ENCODE assay signal across 1 cellular context in the genomic region with DNA sequence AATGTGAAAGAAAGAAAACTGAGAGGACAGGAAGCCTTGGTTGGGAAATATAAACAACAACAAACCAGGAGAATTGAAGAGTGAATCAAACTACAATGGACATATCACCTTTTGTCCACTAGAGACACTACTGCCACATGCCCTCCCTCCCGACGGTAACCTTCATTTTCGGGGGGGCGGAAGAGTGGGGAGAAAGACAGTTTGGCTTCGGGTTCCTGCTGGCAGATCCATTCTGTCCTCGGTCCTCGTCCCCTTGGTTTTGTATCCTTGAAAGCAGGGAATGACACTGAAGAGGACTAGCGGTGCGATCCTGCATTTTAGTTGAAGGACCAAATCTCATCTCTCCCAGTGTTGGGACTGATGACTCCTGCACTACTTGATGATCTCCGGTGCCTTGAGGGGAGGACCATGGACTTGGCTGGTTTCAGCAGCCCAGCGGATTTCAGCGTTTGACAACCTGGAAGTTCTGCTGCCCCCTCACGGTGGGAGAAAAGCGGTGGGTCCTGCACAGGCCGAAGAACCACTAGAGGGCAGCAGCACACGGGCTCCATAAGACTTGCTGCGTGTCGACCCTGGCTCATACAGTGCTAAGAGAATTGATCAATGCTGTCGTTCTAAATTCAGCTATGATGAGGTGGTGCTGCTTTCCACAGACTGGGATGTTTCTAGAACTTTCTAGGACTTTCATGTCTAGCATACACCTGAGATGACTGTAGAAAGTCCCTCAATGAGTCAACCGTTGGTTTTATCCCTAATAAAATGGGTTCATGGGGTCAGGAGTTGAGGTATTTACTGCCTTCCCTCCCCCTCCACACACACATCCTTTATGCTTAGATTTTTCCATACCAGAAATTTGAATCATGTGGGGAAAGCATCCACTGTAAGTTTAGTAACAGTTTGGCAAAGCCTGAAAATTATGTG.
A peak's percentile ranks its signal among the peaks of the same experiment; 100 is the strongest.
TF ChIP-seq lines count a peak whose summit lies in the region.

No MANE protein-coding gene starts in this region.

TF ChIP-seq in HepG2, 621 proteins besides CTCF, POLR2A, EP300 and RAD21 (continued from another document and continues in another):
- TF ChIP-seq ZBTB7B (CRISPR knock-in tag; IDR thresholded peaks at IDR 0.05) (peak; percentile 70; the same call in 1 of the 2 replicates), ZNF703 (CRISPR knock-in tag; IDR thresholded peaks at IDR 0.05; ENCODE audit: borderline replicate concordance) (no peak), KMT2B (CRISPR knock-in tag; IDR thresholded peaks at IDR 0.05) (peak; percentile 80), ZBTB20 (CRISPR knock-in tag; IDR thresholded peaks at IDR 0.05; ENCODE audit: borderline replicate concordance, low read depth) (peak; percentile 75; the same call in 1 of the 2 replicates), FOSL2 (CRISPR knock-in tag; IDR thresholded peaks at IDR 0.05) (peak; percentile 49; the same call in 1 of the 2 replicates), JARID2 (CRISPR knock-in tag; IDR thresholded peaks at IDR 0.05; ENCODE audit: insufficient replicate concordance) (peak; percentile 65), SNAPC2 (CRISPR knock-in tag; IDR thresholded peaks at IDR 0.05) (no peak), ZBTB3 (CRISPR knock-in tag; IDR thresholded peaks at IDR 0.05; ENCODE audit: borderline replicate concordance, low read depth) (no peak), GATAD2A (CRISPR knock-in tag; IDR thresholded peaks at IDR 0.05) (peak; percentile 85), ESRRA (CRISPR knock-in tag; IDR thresholded peaks at IDR 0.05; ENCODE audit: low read depth) (no peak; the same call in 1 of the 2 replicates), FOXA3 (CRISPR knock-in tag; IDR thresholded peaks at IDR 0.05) (peak; percentile 45), ZNF772 (CRISPR knock-in tag; IDR thresholded peaks at IDR 0.05) (peak; percentile 75; the same call in 1 of the 2 replicates), PAWR (CRISPR knock-in tag; IDR thresholded peaks at IDR 0.05; ENCODE audit: borderline replicate concordance) (0 out of 2 replicates have a peak, but pooled peaks have one; percentile 45), MTF2 (CRISPR knock-in tag; IDR thresholded peaks at IDR 0.05; ENCODE audit: borderline replicate concordance) (peak; percentile 69; the same call in 1 of the 2 replicates), ZZZ3 (CRISPR knock-in tag; IDR thresholded peaks at IDR 0.05; ENCODE audit: borderline replicate concordance) (0 out of 2 replicates have a peak, but pooled peaks have one; percentile 50), AHR (CRISPR knock-in tag; IDR thresholded peaks at IDR 0.05) (peak; percentile 84), GABPA (IDR thresholded peaks at IDR 0.05; ENCODE audit: low read depth, low read length) (no peak), GABPA (CRISPR knock-in tag; IDR thresholded peaks at IDR 0.05; ENCODE audit: low read depth) (peak; percentile 66), NAIF1 (CRISPR knock-in tag; IDR thresholded peaks at IDR 0.05; ENCODE audit: borderline replicate concordance) (no peak), CC2D1A (CRISPR knock-in tag; IDR thresholded peaks at IDR 0.05) (no peak), TOPORS (CRISPR knock-in tag; IDR thresholded peaks at IDR 0.05) (no peak; the same call in 1 of the 2 replicates), PPARG (CRISPR knock-in tag; conservative IDR thresholded peaks at IDR 0.05) (peak; percentile 18; the same call in 1 of the 2 replicates), ZFX (CRISPR knock-in tag; IDR thresholded peaks at IDR 0.05; ENCODE audit: low read depth) (peak; percentile 64; the same call in 1 of the 2 replicates), ZNF543 (CRISPR knock-in tag; IDR thresholded peaks at IDR 0.05) (0 out of 2 replicates have a peak, but pooled peaks have one; percentile 57), ZMYM4 (CRISPR knock-in tag; IDR thresholded peaks at IDR 0.05) (peak; percentile 91), ZBTB38 (CRISPR knock-in tag; IDR thresholded peaks at IDR 0.05) (peak; percentile 80), ZNF501 (CRISPR knock-in tag; IDR thresholded peaks at IDR 0.05) (peak; percentile 88), ZNF615 (CRISPR knock-in tag; IDR thresholded peaks at IDR 0.05; ENCODE audit: borderline replicate concordance) (no peak), KDM5A (IDR thresholded peaks at IDR 0.05; ENCODE audit: borderline replicate concordance, low read length) (peak; percentile 47; the same call in 1 of the 2 replicates)
- TF ChIP-seq, protein P1, sequence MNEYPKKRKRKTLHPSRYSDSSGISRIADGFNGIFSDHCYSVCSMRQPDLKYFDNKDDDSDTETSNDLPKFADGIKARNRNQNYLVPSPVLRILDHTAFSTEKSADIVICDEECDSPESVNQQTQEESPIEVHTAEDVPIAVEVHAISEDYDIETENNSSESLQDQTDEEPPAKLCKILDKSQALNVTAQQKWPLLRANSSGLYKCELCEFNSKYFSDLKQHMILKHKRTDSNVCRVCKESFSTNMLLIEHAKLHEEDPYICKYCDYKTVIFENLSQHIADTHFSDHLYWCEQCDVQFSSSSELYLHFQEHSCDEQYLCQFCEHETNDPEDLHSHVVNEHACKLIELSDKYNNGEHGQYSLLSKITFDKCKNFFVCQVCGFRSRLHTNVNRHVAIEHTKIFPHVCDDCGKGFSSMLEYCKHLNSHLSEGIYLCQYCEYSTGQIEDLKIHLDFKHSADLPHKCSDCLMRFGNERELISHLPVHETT (CRISPR knock-in tag; conservative IDR thresholded peaks at IDR 0.05), result no peak
- TF ChIP-seq, protein P2, sequence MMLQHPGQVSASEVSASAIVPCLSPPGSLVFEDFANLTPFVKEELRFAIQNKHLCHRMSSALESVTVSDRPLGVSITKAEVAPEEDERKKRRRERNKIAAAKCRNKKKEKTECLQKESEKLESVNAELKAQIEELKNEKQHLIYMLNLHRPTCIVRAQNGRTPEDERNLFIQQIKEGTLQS (CRISPR knock-in tag; IDR thresholded peaks at IDR 0.05), result no peak
- TF ChIP-seq, protein P3, sequence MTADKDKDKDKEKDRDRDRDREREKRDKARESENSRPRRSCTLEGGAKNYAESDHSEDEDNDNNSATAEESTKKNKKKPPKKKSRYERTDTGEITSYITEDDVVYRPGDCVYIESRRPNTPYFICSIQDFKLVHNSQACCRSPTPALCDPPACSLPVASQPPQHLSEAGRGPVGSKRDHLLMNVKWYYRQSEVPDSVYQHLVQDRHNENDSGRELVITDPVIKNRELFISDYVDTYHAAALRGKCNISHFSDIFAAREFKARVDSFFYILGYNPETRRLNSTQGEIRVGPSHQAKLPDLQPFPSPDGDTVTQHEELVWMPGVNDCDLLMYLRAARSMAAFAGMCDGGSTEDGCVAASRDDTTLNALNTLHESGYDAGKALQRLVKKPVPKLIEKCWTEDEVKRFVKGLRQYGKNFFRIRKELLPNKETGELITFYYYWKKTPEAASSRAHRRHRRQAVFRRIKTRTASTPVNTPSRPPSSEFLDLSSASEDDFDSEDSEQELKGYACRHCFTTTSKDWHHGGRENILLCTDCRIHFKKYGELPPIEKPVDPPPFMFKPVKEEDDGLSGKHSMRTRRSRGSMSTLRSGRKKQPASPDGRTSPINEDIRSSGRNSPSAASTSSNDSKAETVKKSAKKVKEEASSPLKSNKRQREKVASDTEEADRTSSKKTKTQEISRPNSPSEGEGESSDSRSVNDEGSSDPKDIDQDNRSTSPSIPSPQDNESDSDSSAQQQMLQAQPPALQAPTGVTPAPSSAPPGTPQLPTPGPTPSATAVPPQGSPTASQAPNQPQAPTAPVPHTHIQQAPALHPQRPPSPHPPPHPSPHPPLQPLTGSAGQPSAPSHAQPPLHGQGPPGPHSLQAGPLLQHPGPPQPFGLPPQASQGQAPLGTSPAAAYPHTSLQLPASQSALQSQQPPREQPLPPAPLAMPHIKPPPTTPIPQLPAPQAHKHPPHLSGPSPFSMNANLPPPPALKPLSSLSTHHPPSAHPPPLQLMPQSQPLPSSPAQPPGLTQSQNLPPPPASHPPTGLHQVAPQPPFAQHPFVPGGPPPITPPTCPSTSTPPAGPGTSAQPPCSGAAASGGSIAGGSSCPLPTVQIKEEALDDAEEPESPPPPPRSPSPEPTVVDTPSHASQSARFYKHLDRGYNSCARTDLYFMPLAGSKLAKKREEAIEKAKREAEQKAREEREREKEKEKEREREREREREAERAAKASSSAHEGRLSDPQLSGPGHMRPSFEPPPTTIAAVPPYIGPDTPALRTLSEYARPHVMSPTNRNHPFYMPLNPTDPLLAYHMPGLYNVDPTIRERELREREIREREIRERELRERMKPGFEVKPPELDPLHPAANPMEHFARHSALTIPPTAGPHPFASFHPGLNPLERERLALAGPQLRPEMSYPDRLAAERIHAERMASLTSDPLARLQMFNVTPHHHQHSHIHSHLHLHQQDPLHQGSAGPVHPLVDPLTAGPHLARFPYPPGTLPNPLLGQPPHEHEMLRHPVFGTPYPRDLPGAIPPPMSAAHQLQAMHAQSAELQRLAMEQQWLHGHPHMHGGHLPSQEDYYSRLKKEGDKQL (CRISPR knock-in tag; IDR thresholded peaks at IDR 0.05; ENCODE audit: low read depth), result no peak
- TF ChIP-seq, protein P4, sequence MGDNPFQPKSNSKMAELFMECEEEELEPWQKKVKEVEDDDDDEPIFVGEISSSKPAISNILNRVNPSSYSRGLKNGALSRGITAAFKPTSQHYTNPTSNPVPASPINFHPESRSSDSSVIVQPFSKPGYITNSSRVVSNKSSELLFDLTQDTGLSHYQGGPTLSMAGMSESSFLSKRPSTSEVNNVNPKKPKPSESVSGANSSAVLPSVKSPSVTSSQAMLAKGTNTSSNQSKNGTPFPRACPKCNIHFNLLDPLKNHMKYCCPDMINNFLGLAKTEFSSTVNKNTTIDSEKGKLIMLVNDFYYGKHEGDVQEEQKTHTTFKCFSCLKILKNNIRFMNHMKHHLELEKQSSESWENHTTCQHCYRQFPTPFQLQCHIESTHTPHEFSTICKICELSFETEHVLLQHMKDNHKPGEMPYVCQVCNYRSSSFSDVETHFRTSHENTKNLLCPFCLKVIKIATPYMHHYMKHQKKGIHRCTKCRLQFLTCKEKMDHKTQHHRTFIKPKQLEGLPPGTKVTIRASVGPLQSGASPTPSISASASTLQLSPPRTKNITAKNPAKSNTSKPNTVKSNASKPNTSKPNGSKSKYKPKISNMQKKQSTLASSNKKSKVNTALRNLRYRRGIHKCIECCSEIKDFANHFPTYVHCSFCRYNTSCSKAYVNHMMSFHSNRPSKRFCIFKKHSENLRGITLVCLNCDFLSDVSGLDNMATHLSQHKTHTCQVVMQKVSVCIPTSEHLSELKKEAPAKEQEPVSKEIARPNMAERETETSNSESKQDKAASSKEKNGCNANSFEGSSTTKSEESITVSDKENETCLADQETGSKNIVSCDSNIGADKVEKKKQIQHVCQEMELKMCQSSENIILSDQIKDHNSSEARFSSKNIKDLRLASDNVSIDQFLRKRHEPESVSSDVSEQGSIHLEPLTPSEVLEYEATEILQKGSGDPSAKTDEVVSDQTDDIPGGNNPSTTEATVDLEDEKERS (CRISPR knock-in tag; IDR thresholded peaks at IDR 0.05), result peak; percentile 91
- TF ChIP-seq, protein P5, sequence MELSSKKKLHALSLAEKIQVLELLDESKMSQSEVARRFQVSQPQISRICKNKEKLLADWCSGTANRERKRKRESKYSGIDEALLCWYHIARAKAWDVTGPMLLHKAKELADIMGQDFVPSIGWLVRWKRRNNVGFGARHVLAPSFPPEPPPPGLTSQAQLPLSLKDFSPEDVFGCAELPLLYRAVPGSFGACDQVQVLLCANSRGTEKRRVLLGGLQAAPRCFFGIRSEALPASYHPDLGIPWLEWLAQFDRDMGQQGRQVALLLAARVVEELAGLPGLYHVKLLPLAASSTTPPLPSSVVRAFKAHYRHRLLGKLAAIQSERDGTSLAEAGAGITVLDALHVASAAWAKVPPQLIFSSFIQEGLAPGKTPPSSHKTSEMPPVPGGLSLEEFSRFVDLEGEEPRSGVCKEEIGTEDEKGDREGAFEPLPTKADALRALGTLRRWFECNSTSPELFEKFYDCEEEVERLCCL (CRISPR knock-in tag; IDR thresholded peaks at IDR 0.05; ENCODE audit: borderline replicate concordance), result 0 out of 2 replicates have a peak, but pooled peaks have one; percentile 68
- TF ChIP-seq, protein P6, sequence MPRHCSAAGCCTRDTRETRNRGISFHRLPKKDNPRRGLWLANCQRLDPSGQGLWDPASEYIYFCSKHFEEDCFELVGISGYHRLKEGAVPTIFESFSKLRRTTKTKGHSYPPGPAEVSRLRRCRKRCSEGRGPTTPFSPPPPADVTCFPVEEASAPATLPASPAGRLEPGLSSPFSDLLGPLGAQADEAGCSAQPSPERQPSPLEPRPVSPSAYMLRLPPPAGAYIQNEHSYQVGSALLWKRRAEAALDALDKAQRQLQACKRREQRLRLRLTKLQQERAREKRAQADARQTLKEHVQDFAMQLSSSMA (CRISPR knock-in tag; IDR thresholded peaks at IDR 0.05), result peak; percentile 72; the same call in 1 of the 2 replicates
- TF ChIP-seq, protein P7, sequence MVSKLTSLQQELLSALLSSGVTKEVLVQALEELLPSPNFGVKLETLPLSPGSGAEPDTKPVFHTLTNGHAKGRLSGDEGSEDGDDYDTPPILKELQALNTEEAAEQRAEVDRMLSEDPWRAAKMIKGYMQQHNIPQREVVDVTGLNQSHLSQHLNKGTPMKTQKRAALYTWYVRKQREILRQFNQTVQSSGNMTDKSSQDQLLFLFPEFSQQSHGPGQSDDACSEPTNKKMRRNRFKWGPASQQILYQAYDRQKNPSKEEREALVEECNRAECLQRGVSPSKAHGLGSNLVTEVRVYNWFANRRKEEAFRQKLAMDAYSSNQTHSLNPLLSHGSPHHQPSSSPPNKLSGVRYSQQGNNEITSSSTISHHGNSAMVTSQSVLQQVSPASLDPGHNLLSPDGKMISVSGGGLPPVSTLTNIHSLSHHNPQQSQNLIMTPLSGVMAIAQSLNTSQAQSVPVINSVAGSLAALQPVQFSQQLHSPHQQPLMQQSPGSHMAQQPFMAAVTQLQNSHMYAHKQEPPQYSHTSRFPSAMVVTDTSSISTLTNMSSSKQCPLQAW (CRISPR knock-in tag; IDR thresholded peaks at IDR 0.05), result peak; percentile 75; the same call in 1 of the 2 replicates
- TF ChIP-seq, protein P8, sequence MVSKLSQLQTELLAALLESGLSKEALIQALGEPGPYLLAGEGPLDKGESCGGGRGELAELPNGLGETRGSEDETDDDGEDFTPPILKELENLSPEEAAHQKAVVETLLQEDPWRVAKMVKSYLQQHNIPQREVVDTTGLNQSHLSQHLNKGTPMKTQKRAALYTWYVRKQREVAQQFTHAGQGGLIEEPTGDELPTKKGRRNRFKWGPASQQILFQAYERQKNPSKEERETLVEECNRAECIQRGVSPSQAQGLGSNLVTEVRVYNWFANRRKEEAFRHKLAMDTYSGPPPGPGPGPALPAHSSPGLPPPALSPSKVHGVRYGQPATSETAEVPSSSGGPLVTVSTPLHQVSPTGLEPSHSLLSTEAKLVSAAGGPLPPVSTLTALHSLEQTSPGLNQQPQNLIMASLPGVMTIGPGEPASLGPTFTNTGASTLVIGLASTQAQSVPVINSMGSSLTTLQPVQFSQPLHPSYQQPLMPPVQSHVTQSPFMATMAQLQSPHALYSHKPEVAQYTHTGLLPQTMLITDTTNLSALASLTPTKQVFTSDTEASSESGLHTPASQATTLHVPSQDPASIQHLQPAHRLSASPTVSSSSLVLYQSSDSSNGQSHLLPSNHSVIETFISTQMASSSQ (IDR thresholded peaks at IDR 0.05; ENCODE audit: low read depth), result no peak
- TF ChIP-seq, protein P8 (CRISPR knock-in tag; IDR thresholded peaks at IDR 0.05; ENCODE audit: borderline replicate concordance), result peak; percentile 53; the same call in 1 of the 2 replicates
